22 cellular contexts compared by ENCODE assay signal in genomic region chr3:101329016-101329673, GRCh38. TPM values are rescaled to one million over a fixed set of nuclear protein-coding genes. Genes with fewer than 3 reads are reported as not detected.
DNase-seq lines count a peak whose midpoint lies in the region; ATAC-seq and TF ChIP-seq lines count a peak whose summit lies in the region.
"Had no signal": no experiment of that assay in that cellular context is flagged by ENCODE, and none has a peak within 500 bp of the region (broad histone marks: within the 10 kb centered on the region; RNA-seq: fewer than 3 reads in every experiment).

No MANE protein-coding gene starts in this region.

- H3K4me1 ChIP-seq in HEK293 (ENCODE audit: control insufficient read depth, insufficient read depth, low read length): no peaks in the 10 kb centered on the region
- no peaks in the 10 kb centered on the region for H3K4me1 ChIP-seq in right atrium auricular region
- H3K4me1 ChIP-seq: A549; BLaER1 treated with 17β-estradiol and CSF1 and Interleukin-3, amounts not matched to agents 10 nM and 100 nM had no signal

- H3K9me3 ChIP-seq in HEK293 (ENCODE audit: control insufficient read depth, insufficient read depth, low read depth, low read length): no peaks in the 10 kb centered on the region
- no peaks in the 10 kb centered on the region for H3K9me3 ChIP-seq in right atrium auricular region
- H3K9me3 ChIP-seq: A549; BE2C; BLaER1 treated with 17β-estradiol and CSF1 and Interleukin-3, amounts not matched to agents 10 nM and 100 nM had no signal

- no peak overlapping the region for H3K4me3 ChIP-seq in HEK293 (ENCODE audit: low read depth, low read length)
- H3K4me3 ChIP-seq in right atrium auricular region: no peak overlapping the region
- H3K4me3 ChIP-seq: A549; BLaER1 treated with 17β-estradiol and CSF1 and Interleukin-3, amounts not matched to agents 10 nM and 100 nM; GM12878; GM23248 had no signal

- H3K36me3 ChIP-seq in HEK293 (ENCODE audit: control insufficient read depth in 2 of 2, insufficient read depth in 1 of 2, low read length in 2 of 2) (peaks cover 0 to 9% of the 10 kb centered on the region in 2 experiments; a peak in 1 of 3 replicates), right atrium auricular region (peaks cover 6% of the 10 kb centered on the region)

- POLR2A ChIA-PET in HEK293 (lab: Yijun Ruan, JAX): no interaction called here

- DNase-seq in Right ventricle myocardium superior (no peak), left cardiac atrium (no peak), right atrium auricular region (ENCODE audit: low spot score) (no peak), NCI-H2107 (lab: John Stamatoyannopoulos, UW) (no peak), kidney tubule cell (ENCODE audit: low spot score) (no peak), NCI-H187 (lab: John Stamatoyannopoulos, UW) (no peak)
- DNase-seq: 8988T; ACHN; AML-193; BE2C; CD4-positive, alpha-beta T cell; CD8-positive, alpha-beta memory T cell; DMS 273 treated with DMSO at 0.1 percent for 48 hours; DMS79; EL; GDM1; GM23248; H9 had no signal

- TF ChIP-seq CTCF in HEK293 (tag by site-specific recombination; IDR thresholded peaks at IDR 0.05) (no peak), right atrium auricular region (IDR thresholded peaks at IDR 0.05) (no peak)

- ATAC-seq in Right ventricle myocardium superior (ENCODE audit: poor library complexity): peak; percentile 77
- peak; percentile 48 to 55 for ATAC-seq in left cardiac atrium
- ATAC-seq: A549, GM12878 had no signal

- no peak overlapping the region for H3K27ac ChIP-seq in HEK293 (ENCODE audit: extremely low read depth, low read depth, low read length)
- H3K27ac ChIP-seq in right atrium auricular region: peak overlapping the region; percentile 43 to 54
- H3K27ac ChIP-seq: A549; BLaER1 treated with 17β-estradiol and CSF1 and Interleukin-3, amounts not matched to agents 10 nM and 100 nM; GM23248 had no signal

- intact Hi-C loops in Right ventricle myocardium superior (cut with DNase I) (no loop called here), left cardiac atrium (cut with DNase I) (no loop called here)

- no peaks in the 10 kb centered on the region for H3K27me3 ChIP-seq in right atrium auricular region
- H3K27me3 ChIP-seq: BE2C; BLaER1 treated with 17β-estradiol and CSF1 and Interleukin-3, amounts not matched to agents 10 nM and 100 nM had no signal

- CTCF ChIA-PET in HEK293 (lab: Yijun Ruan, JAX): interaction anchor here (0.7 kb wide), 1 partner anchor 1277 kb away, joined by 3 read pairs; no protein-coding TSS in a partner anchor

TF ChIP-seq in HEK293, 187 proteins besides CTCF, POLR2A, EP300 and RAD21:
- TF ChIP-seq, protein P1, sequence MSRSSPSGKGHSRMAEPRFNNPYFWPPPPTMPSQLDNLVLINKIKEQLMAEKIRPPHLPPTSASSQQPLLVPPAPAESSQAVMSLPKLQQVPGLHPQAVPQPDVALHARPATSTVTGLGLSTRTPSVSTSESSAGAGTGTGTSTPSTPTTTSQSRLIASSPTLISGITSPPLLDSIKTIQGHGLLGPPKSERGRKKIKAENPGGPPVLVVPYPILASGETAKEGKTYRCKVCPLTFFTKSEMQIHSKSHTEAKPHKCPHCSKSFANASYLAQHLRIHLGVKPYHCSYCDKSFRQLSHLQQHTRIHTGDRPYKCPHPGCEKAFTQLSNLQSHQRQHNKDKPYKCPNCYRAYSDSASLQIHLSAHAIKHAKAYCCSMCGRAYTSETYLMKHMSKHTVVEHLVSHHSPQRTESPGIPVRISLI (tag by site-specific recombination; IDR thresholded peaks at IDR 0.05): no peak
- 0 out of 2 replicates have a peak, but pooled peaks have one; percentile 57 for TF ChIP-seq ZNF239 (tag by site-specific recombination; IDR thresholded peaks at IDR 0.05)

RNA-seq across cellular contexts. Expression of gene IMPG2, which starts 8.8 kb away (rescaled TPM):
- 0.11 TPM for total RNA-seq in Right ventricle myocardium superior
- total RNA-seq in left cardiac atrium: under 1 TPM; 0.18 to 0.31 TPM
- total RNA-seq in right atrium auricular region: under 1 TPM; 0.15 to 0.43 TPM
